In the genomic region with DNA sequence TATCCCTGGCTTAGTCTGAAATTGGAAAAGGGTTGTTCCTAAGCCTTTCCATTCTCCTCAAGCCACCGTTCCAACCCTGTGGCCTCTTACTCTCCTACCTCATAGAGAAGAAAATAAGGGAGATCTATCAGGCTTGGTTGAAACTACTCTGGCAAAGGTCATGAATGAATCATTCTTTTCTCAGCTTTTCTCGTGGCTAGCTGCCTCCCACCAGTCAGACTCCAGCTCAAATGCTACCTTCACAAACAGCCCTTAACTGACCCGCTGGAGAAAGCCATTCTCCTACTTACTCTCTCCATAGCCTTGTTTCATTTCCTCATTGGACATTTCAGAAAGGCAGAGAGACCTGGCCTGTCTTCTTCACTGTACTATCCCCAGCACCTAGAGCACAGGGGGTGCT, we compare ENCODE assay signal across 13 cellular contexts. TPM values are rescaled to one million over a fixed set of nuclear protein-coding genes. Genes with fewer than 3 reads are reported as not detected.
DNase-seq lines count a peak whose midpoint lies in the region; ATAC-seq and TF ChIP-seq lines count a peak whose summit lies in the region.
"Had no signal": no experiment of that assay in that cellular context is flagged by ENCODE, and none has a peak within 500 bp of the region (broad histone marks: within the 10 kb centered on the region; RNA-seq: fewer than 3 reads in every experiment).

No MANE protein-coding gene starts in this region.

- CTCF ChIA-PET in activated CD4-positive, alpha-beta T cell treated with anti-CD3 and anti-CD28 coated beads, Interleukin-2, amount 10 ng/mL, durations not matched to agents 7 days and 5 days (lab: Charles Lee) = no interaction called here

- POLR2A ChIA-PET in activated CD4-positive, alpha-beta T cell treated with anti-CD3 and anti-CD28 coated beads, Interleukin-2, amount 10 ng/mL, durations not matched to agents 7 days and 5 days (lab: Charles Lee) = no interaction called here

- peaks cover 7% of the 10 kb centered on the region for H3K4me1 Mint-ChIP-seq in activated CD4-positive, alpha-beta T cell treated with anti-CD3 and anti-CD28 coated beads, Interleukin-2, amount 10 ng/mL, durations not matched to agents 7 days and 5 days
- H3K4me1 Mint-ChIP-seq in stimulated activated memory B cell treated with anti-CD40 and anti-IgM and Interleukin-4, amounts not matched to agents 10 μg/mL and 1 μg/mL and 100 μg/mL, for 72 hours = peaks cover 17% of the 10 kb centered on the region

- peak; percentile 11 for DNase-seq in activated CD4-positive, alpha-beta T cell treated with anti-CD3 and anti-CD28 coated beads for 48 hours
- no peak for DNase-seq in activated CD4-positive, alpha-beta T cell treated with anti-CD3 and anti-CD28 coated beads, Interleukin-2, amount 10 ng/mL, durations not matched to agents 7 days and 5 days
- peak; percentile 31 for DNase-seq in NCI-H226
- DNase-seq in fibroblast of pulmonary artery (ENCODE audit: low read depth) = peak; percentile 55
- no peak for DNase-seq in SHP77 (lab: John Stamatoyannopoulos, UW)
- no peak for DNase-seq in GF-D8 (lab: John Stamatoyannopoulos, UW)
- DNase-seq: activated CD4-positive, CD25-positive, alpha-beta regulatory T cell treated with anti-CD3 and anti-CD28 coated beads, Interleukin-2, amount 50 U/mL, for 72 hours; activated gamma-delta T cell treated with Interleukin-2 at 50 U/mL for 16 hours; dorsolateral prefrontal cortex; NCI-H1105 treated with DMSO at 0.1 percent for 48 hours; NCI-H69 had no signal

- no peak overlapping the region for H3K4me3 Mint-ChIP-seq in activated CD4-positive, alpha-beta T cell treated with anti-CD3 and anti-CD28 coated beads, Interleukin-2, amount 10 ng/mL, durations not matched to agents 7 days and 5 days
- H3K4me3 Mint-ChIP-seq in stimulated activated memory B cell treated with anti-CD40 and anti-IgM and Interleukin-4, amounts not matched to agents 10 μg/mL and 1 μg/mL and 100 μg/mL, for 72 hours = no peak overlapping the region

- H3K27ac Mint-ChIP-seq in activated CD4-positive, alpha-beta T cell treated with anti-CD3 and anti-CD28 coated beads, Interleukin-2, amount 10 ng/mL, durations not matched to agents 7 days and 5 days = no peak overlapping the region
- no peak overlapping the region for H3K27ac Mint-ChIP-seq in stimulated activated memory B cell treated with anti-CD40 and anti-IgM and Interleukin-4, amounts not matched to agents 10 μg/mL and 1 μg/mL and 100 μg/mL, for 72 hours

- no peak for TF ChIP-seq CTCF in fibroblast of pulmonary artery (IDR thresholded peaks at IDR 0.05; ENCODE audit: low read length, missing control alignments)

- ATAC-seq in stimulated activated memory B cell treated with anti-CD40 and anti-IgM and Interleukin-4, amounts not matched to agents 10 μg/mL and 1 μg/mL and 100 μg/mL, for 72 hours = peak; percentile 78
- no peak for ATAC-seq in HG03432 (IDR thresholded peaks at IDR 0.05; ENCODE audit: unreplicated experiment)

- H3K4me3 ChIP-seq in fibroblast of pulmonary artery (replicated peaks; ENCODE audit: low read depth, low read length) = no peak overlapping the region

- peaks cover 17% of the 10 kb centered on the region for H3K27me3 Mint-ChIP-seq in activated CD4-positive, alpha-beta T cell treated with anti-CD3 and anti-CD28 coated beads, Interleukin-2, amount 10 ng/mL, durations not matched to agents 7 days and 5 days
- peaks cover 40% of the 10 kb centered on the region for H3K27me3 Mint-ChIP-seq in stimulated activated memory B cell treated with anti-CD40 and anti-IgM and Interleukin-4, amounts not matched to agents 10 μg/mL and 1 μg/mL and 100 μg/mL, for 72 hours

- H3K36me3 Mint-ChIP-seq in activated CD4-positive, alpha-beta T cell treated with anti-CD3 and anti-CD28 coated beads, Interleukin-2, amount 10 ng/mL, durations not matched to agents 7 days and 5 days (ENCODE audit: low read depth) = peaks cover 7% of the 10 kb centered on the region
- H3K36me3 Mint-ChIP-seq in stimulated activated memory B cell treated with anti-CD40 and anti-IgM and Interleukin-4, amounts not matched to agents 10 μg/mL and 1 μg/mL and 100 μg/mL, for 72 hours = no peaks in the 10 kb centered on the region

- no peaks in the 10 kb centered on the region for H3K9me3 Mint-ChIP-seq in activated CD4-positive, alpha-beta T cell treated with anti-CD3 and anti-CD28 coated beads, Interleukin-2, amount 10 ng/mL, durations not matched to agents 7 days and 5 days
- H3K9me3 Mint-ChIP-seq in stimulated activated memory B cell treated with anti-CD40 and anti-IgM and Interleukin-4, amounts not matched to agents 10 μg/mL and 1 μg/mL and 100 μg/mL, for 72 hours = no peaks in the 10 kb centered on the region

RNA-seq across cellular contexts. Expression of gene MYH10, which starts 8.9 kb away (rescaled TPM):
- total RNA-seq in activated CD4-positive, alpha-beta T cell treated with anti-CD3 and anti-CD28 coated beads, Interleukin-2, amount 10 ng/mL, durations not matched to agents 7 days and 5 days = 10 to 100 TPM in 1 of 2 experiments, 1 to 10 TPM in 1; 8.3 to 10.3 TPM

Comparison
In these comparisons a context has a peak if more than half of its experiments do, and no peak if none do; other contexts are left out.
1. DNase-seq: peak in activated CD4-positive, alpha-beta T cell treated with anti-CD3 and anti-CD28 coated beads for 48 hours (single experiment), NCI-H226 (single experiment) and fibroblast of pulmonary artery (single experiment); none in activated CD4-positive, alpha-beta T cell treated with anti-CD3 and anti-CD28 coated beads, Interleukin-2, amount 10 ng/mL, durations not matched to agents 7 days and 5 days (single experiment), SHP77 (0 of 2) and GF-D8 (single experiment).